ENCODE assay signal across 1 cellular context in the genomic region with DNA sequence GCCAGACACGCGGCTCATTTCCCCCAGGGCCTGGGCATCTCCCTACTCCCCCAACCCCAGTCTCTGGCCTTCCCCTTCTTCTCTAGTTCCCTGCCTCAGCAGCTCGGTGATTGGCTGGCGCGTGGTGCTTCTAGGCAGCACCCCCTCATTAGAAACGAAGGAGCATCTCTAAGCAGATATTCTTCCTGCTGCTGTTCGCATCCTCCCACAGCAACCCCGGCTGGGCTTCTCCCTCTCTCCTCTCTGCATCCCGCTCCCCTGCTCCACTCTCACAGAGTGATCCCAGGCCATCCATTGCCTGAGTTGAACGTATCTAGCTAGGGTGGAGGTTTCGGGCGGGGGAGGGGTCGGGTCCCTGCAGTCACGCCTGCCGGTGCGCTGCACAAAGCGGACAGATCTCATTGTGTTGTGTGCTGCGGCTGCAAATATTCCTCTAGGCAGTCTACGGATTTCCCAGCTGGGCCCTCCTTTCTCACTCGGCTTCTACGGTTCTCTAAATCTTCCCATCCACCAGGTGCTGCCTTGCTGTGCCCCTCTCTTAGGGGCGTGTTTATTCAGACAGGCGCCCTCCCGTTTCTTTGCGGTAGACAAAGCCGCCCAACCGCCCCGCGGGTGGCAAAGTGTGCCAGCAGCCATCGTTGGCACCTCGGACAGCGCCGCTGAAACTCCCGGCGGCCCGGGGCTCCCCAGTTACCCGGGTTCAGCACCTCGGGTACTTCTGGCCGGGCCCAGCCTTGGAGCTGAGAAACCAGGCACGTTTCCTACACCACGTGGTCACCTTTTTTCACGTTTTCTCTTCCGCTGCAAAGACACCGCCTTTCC.
TF ChIP-seq lines count a peak whose summit lies in the region.

No MANE protein-coding gene starts in this region.

TF ChIP-seq in SK-N-SH, 30 proteins besides CTCF, POLR2A, EP300 and RAD21:
- TF ChIP-seq, protein P1, sequence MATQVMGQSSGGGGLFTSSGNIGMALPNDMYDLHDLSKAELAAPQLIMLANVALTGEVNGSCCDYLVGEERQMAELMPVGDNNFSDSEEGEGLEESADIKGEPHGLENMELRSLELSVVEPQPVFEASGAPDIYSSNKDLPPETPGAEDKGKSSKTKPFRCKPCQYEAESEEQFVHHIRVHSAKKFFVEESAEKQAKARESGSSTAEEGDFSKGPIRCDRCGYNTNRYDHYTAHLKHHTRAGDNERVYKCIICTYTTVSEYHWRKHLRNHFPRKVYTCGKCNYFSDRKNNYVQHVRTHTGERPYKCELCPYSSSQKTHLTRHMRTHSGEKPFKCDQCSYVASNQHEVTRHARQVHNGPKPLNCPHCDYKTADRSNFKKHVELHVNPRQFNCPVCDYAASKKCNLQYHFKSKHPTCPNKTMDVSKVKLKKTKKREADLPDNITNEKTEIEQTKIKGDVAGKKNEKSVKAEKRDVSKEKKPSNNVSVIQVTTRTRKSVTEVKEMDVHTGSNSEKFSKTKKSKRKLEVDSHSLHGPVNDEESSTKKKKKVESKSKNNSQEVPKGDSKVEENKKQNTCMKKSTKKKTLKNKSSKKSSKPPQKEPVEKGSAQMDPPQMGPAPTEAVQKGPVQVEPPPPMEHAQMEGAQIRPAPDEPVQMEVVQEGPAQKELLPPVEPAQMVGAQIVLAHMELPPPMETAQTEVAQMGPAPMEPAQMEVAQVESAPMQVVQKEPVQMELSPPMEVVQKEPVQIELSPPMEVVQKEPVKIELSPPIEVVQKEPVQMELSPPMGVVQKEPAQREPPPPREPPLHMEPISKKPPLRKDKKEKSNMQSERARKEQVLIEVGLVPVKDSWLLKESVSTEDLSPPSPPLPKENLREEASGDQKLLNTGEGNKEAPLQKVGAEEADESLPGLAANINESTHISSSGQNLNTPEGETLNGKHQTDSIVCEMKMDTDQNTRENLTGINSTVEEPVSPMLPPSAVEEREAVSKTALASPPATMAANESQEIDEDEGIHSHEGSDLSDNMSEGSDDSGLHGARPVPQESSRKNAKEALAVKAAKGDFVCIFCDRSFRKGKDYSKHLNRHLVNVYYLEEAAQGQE (IDR thresholded peaks at IDR 0.05; ENCODE audit: low read depth, low read length): peak; percentile 87
- TF ChIP-seq RCOR1 (IDR thresholded peaks at IDR 0.05; ENCODE audit: low read length): no peak
